Comparison of ENCODE assay signal across 18 cellular contexts in the genomic region with DNA sequence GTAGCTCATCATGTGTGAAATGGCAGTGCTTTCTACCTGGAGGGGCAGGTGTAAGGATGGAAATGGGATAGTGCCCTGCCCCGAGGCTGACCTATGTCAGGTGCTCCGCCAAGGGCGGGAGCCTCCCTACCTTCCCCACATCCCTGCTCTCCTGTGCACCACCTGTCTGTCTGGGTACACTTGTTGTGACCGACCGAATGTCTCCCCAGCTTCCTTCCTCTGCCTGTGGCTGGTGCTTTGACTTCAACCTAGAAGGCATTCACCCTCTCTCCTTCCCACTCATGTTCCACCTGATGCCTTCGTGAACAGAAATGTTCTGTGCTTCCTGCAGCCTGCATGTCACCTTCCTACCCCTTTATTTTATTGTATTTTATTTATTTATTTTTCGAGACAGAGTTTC.
A peak's percentile ranks its signal among the peaks of the same experiment; 100 is the strongest.
DNase-seq lines count a peak whose midpoint lies in the region; ATAC-seq lines count a peak whose summit lies in the region.
"Had no signal": no experiment of that assay in that cellular context is flagged by ENCODE, and none has a peak within 500 bp of the region (broad histone marks: within the 10 kb centered on the region; RNA-seq: fewer than 3 reads in every experiment).

No MANE protein-coding gene starts in this region.

- H3K9me3 Mint-ChIP-seq in activated naive CD8-positive, alpha-beta T cell treated with anti-CD3 and anti-CD28 coated beads, Interleukin-2, amount 10 ng/mL, durations not matched to agents 7 days and 5 days: no peaks in the 10 kb centered on the region
- H3K9me3 Mint-ChIP-seq in activated naive CD8-positive, alpha-beta T cell treated with anti-CD3 and anti-CD28 coated beads, Interleukin-2, amount 50 U/mL, for 24 hours: no peaks in the 10 kb centered on the region
- no peaks in the 10 kb centered on the region for H3K9me3 Mint-ChIP-seq in T-cell
- H3K9me3 Mint-ChIP-seq in effector memory CD8-positive, alpha-beta T cell: no peaks in the 10 kb centered on the region

- H3K36me3 ChIP-seq in H7 (replicated peaks; ENCODE audit: control insufficient read depth, insufficient read depth, low read length): no peaks in the 10 kb centered on the region
- H3K36me3 ChIP-seq: HAP-1 had no signal

- ATAC-seq in activated naive CD8-positive, alpha-beta T cell treated with anti-CD3 and anti-CD28 coated beads, Interleukin-2, amount 10 ng/mL, durations not matched to agents 7 days and 5 days (ENCODE audit: low read depth): no peak
- ATAC-seq in activated naive CD8-positive, alpha-beta T cell treated with anti-CD3 and anti-CD28 coated beads, Interleukin-2, amount 50 U/mL, for 24 hours: no peak
- peak; percentile 65 to 75 (median 72) for ATAC-seq in T-cell (replicated peaks in 1 of 4)
- ATAC-seq in effector memory CD8-positive, alpha-beta T cell (replicated peaks): no peak

- DNase-seq in activated naive CD8-positive, alpha-beta T cell treated with anti-CD3 and anti-CD28 coated beads, Interleukin-2, amount 10 ng/mL, durations not matched to agents 7 days and 5 days: no peak
- no peak for DNase-seq in activated naive CD8-positive, alpha-beta T cell treated with anti-CD3 and anti-CD28 coated beads, Interleukin-2, amount 50 U/mL, for 24 hours
- DNase-seq in T-cell: peak in 14 of 34 experiments; percentile 7 to 52 (median 36)
- no peak for DNase-seq in effector memory CD8-positive, alpha-beta T cell
- DNase-seq in SIG-M5 (lab: John Stamatoyannopoulos, UW): no peak
- DNase-seq in NCI-H510A treated with DMSO at 0.1 percent for 48 hours (lab: John Stamatoyannopoulos, UW): no peak
- DNase-seq in H7: no peak
- DNase-seq: ACHN, C1 segment of cervical spinal cord, DMS153, GDM1, NCI-H1417, NCI-H187, NCI-H2107, NCI-H510A, NCI-H774, Right ventricle myocardium superior had no signal

- POLR2A ChIA-PET in activated naive CD8-positive, alpha-beta T cell treated with anti-CD3 and anti-CD28 coated beads, Interleukin-2, amount 10 ng/mL, durations not matched to agents 7 days and 5 days (lab: Charles Lee): no interaction called here
- POLR2A ChIA-PET in T-cell (lab: Charles Lee): interaction anchor here in 1 of 2 donors (0.6 to 0.8 kb wide), 2 partner anchors 108 to 114 kb away, joined by 3 read pairs; no protein-coding TSS in a partner anchor

- peaks cover 36% of the 10 kb centered on the region for H3K4me1 Mint-ChIP-seq in activated naive CD8-positive, alpha-beta T cell treated with anti-CD3 and anti-CD28 coated beads, Interleukin-2, amount 10 ng/mL, durations not matched to agents 7 days and 5 days
- peaks cover 39% of the 10 kb centered on the region for H3K4me1 Mint-ChIP-seq in activated naive CD8-positive, alpha-beta T cell treated with anti-CD3 and anti-CD28 coated beads, Interleukin-2, amount 50 U/mL, for 24 hours
- H3K4me1 Mint-ChIP-seq in T-cell: peaks cover 60 to 75% (median 62%) of the 10 kb centered on the region in 3 donors
- peaks cover 39 to 54% of the 10 kb centered on the region in 2 donors for H3K4me1 Mint-ChIP-seq in effector memory CD8-positive, alpha-beta T cell (ENCODE audit: low read depth in 2 of 2)

- peaks cover 20% of the 10 kb centered on the region for H3K36me3 Mint-ChIP-seq in activated naive CD8-positive, alpha-beta T cell treated with anti-CD3 and anti-CD28 coated beads, Interleukin-2, amount 10 ng/mL, durations not matched to agents 7 days and 5 days
- H3K36me3 Mint-ChIP-seq in activated naive CD8-positive, alpha-beta T cell treated with anti-CD3 and anti-CD28 coated beads, Interleukin-2, amount 50 U/mL, for 24 hours (ENCODE audit: low read depth): peaks cover 2% of the 10 kb centered on the region
- H3K36me3 Mint-ChIP-seq in T-cell: peaks cover 51% of the 10 kb centered on the region
- H3K36me3 Mint-ChIP-seq in effector memory CD8-positive, alpha-beta T cell (ENCODE audit: insufficient read depth): peaks cover 32% of the 10 kb centered on the region

- no peak overlapping the region for H3K4me3 ChIP-seq in H7 (ENCODE audit: insufficient read depth, low read depth, low read length)
- H3K4me3 ChIP-seq: HAP-1 had no signal

- CTCF ChIA-PET in T-cell (lab: Charles Lee): interaction anchor here in 1 of 2 donors (0.8 kb wide), 1 partner anchor 98 kb away, joined by 4 read pairs; no protein-coding TSS in a partner anchor

- H3K27ac Mint-ChIP-seq in activated naive CD8-positive, alpha-beta T cell treated with anti-CD3 and anti-CD28 coated beads, Interleukin-2, amount 10 ng/mL, durations not matched to agents 7 days and 5 days: peak overlapping the region; percentile 17
- no peak overlapping the region for H3K27ac Mint-ChIP-seq in activated naive CD8-positive, alpha-beta T cell treated with anti-CD3 and anti-CD28 coated beads, Interleukin-2, amount 50 U/mL, for 24 hours
- H3K27ac Mint-ChIP-seq in T-cell: peak overlapping the region; percentile 88 to 89
- peak overlapping the region; percentile 62 to 63 for H3K27ac Mint-ChIP-seq in effector memory CD8-positive, alpha-beta T cell

- no peaks in the 10 kb centered on the region for H3K27me3 Mint-ChIP-seq in activated naive CD8-positive, alpha-beta T cell treated with anti-CD3 and anti-CD28 coated beads, Interleukin-2, amount 10 ng/mL, durations not matched to agents 7 days and 5 days
- H3K27me3 Mint-ChIP-seq in activated naive CD8-positive, alpha-beta T cell treated with anti-CD3 and anti-CD28 coated beads, Interleukin-2, amount 50 U/mL, for 24 hours: no peaks in the 10 kb centered on the region
- H3K27me3 Mint-ChIP-seq in T-cell: no peaks in the 10 kb centered on the region
- H3K27me3 Mint-ChIP-seq in effector memory CD8-positive, alpha-beta T cell: no peaks in the 10 kb centered on the region

- no peaks in the 10 kb centered on the region; the same call in 1 of the 2 replicates for H3K27me3 ChIP-seq in H7 (ENCODE audit: control insufficient read depth, insufficient read depth, low read length)

- H3K4me3 Mint-ChIP-seq in activated naive CD8-positive, alpha-beta T cell treated with anti-CD3 and anti-CD28 coated beads, Interleukin-2, amount 10 ng/mL, durations not matched to agents 7 days and 5 days: no peak overlapping the region
- H3K4me3 Mint-ChIP-seq in activated naive CD8-positive, alpha-beta T cell treated with anti-CD3 and anti-CD28 coated beads, Interleukin-2, amount 50 U/mL, for 24 hours: no peak overlapping the region
- peak overlapping the region in 1 of 3 donors; percentile 55 for H3K4me3 Mint-ChIP-seq in T-cell
- H3K4me3 Mint-ChIP-seq in effector memory CD8-positive, alpha-beta T cell: no peak overlapping the region

Comparison
In these comparisons a context has a peak if more than half of its experiments do, and no peak if none do; other contexts are left out.
1. ATAC-seq: peak in T-cell (4 of 4); none in activated naive CD8-positive, alpha-beta T cell treated with anti-CD3 and anti-CD28 coated beads, Interleukin-2, amount 10 ng/mL, durations not matched to agents 7 days and 5 days (single experiment), activated naive CD8-positive, alpha-beta T cell treated with anti-CD3 and anti-CD28 coated beads, Interleukin-2, amount 50 U/mL, for 24 hours (single experiment) and effector memory CD8-positive, alpha-beta T cell (single experiment).